ENCODE assay signal across 11 cellular contexts in genomic region chr4:55561884-55562283, GRCh38. TPM values are rescaled to one million over a fixed set of nuclear protein-coding genes. Genes with fewer than 3 reads are reported as not detected.
DNase-seq lines count a peak whose midpoint lies in the region; ATAC-seq, FAIRE-seq and TF ChIP-seq lines count a peak whose summit lies in the region.
"Had no signal": no experiment of that assay in that cellular context is flagged by ENCODE, and none has a peak within 500 bp of the region (broad histone marks: within the 10 kb centered on the region; RNA-seq: fewer than 3 reads in every experiment).

No MANE protein-coding gene starts in this region.

- WGBS in esophagus squamous epithelium, 2 donors: 87 to 88% methylated on average over 1 of the region's 1 CpG

- H3K4me1 ChIP-seq in keratinocyte (ENCODE audit: control insufficient read depth, extremely low read depth, insufficient read depth, low read length): no peaks in the 10 kb centered on the region
- H3K4me1 ChIP-seq in esophagus squamous epithelium: no peaks in the 10 kb centered on the region
- H3K4me1 ChIP-seq: upper lobe of left lung had no signal

- TF ChIP-seq CTCF in keratinocyte (optimal IDR thresholded peaks at IDR 0.05 in 1 of 3, IDR thresholded peaks at IDR 0.05 in 1 of 3, conservative IDR thresholded peaks at IDR 0.05 in 1 of 3; ENCODE audit: extremely low read depth in 1 of 3, insufficient read depth in 2 of 3, low read length in 3 of 3) (no peak), esophagus squamous epithelium (IDR thresholded peaks at IDR 0.05) (no peak)

- no peak for TF ChIP-seq POLR2A in esophagus squamous epithelium (IDR thresholded peaks at IDR 0.05)

- no peaks in the 10 kb centered on the region for H4K20me1 ChIP-seq in keratinocyte (ENCODE audit: control insufficient read depth, extremely low read depth, insufficient read depth, low read length)

- no peak overlapping the region for H2AFZ ChIP-seq in keratinocyte (ENCODE audit: control insufficient read depth, low read length)

- dilution Hi-C loops in keratinocyte (cut with MboI; ENCODE audit: extremely low pct_ligation_motif_present, low sequenced_read_pairs): no loop called here

- no peak overlapping the region for H3K4me3 ChIP-seq in keratinocyte (ENCODE audit: control insufficient read depth in 2 of 3, extremely low read depth in 1 of 3, insufficient read depth in 2 of 3, low read depth in 1 of 3, low read length in 3 of 3)
- H3K4me3 ChIP-seq in esophagus squamous epithelium: no peak overlapping the region
- H3K4me3 ChIP-seq: upper lobe of left lung had no signal

- H3K79me2 ChIP-seq in keratinocyte (ENCODE audit: control insufficient read depth, insufficient read depth, low read length): no peaks in the 10 kb centered on the region

- no peak for DNase-seq in keratinocyte (ENCODE audit: low read depth, low spot score)
- DNase-seq in D341Med (ENCODE audit: low spot score): no peak
- no peak for DNase-seq in amniotic stem cell (lab: John Stamatoyannopoulos, UW)
- no peak for DNase-seq in HuH-7 (ENCODE audit: low spot score)
- no peak for DNase-seq in esophagus squamous epithelium (lab: John Stamatoyannopoulos, UW)
- DNase-seq: stimulated activated CD4-positive, alpha-beta T cell treated with anti-CD3 and anti-CD28 coated beads, Interleukin-12 subunit alpha, Interleukin-12 subunit beta, amount 100 ng/mL, for 4 hours; upper lobe of left lung had no signal

- ATAC-seq in GM18873 (IDR thresholded peaks at IDR 0.05; ENCODE audit: low FRiP score, unreplicated experiment): peak; percentile 100
- peak; percentile 99 for ATAC-seq in GM21825 (IDR thresholded peaks at IDR 0.05; ENCODE audit: unreplicated experiment)
- ATAC-seq in HG03469 (IDR thresholded peaks at IDR 0.05; ENCODE audit: unreplicated experiment): peak; percentile 100

- H3K36me3 ChIP-seq in keratinocyte (ENCODE audit: control insufficient read depth in 2 of 2, extremely low read depth in 1 of 2, insufficient read depth in 2 of 2, low read length in 2 of 2) (no peaks in the 10 kb centered on the region), esophagus squamous epithelium (no peaks in the 10 kb centered on the region)
- H3K36me3 ChIP-seq: upper lobe of left lung had no signal

- H3K27ac ChIP-seq in keratinocyte (ENCODE audit: control insufficient read depth, insufficient read depth, low read length) (no peak overlapping the region), esophagus squamous epithelium (no peak overlapping the region)
- H3K27ac ChIP-seq: upper lobe of left lung had no signal

- H3K4me2 ChIP-seq in keratinocyte (ENCODE audit: control insufficient read depth, extremely low read depth, insufficient read depth, low read depth, low read length): no peak overlapping the region

- H3K27me3 ChIP-seq in keratinocyte (ENCODE audit: control insufficient read depth, extremely low read depth, insufficient read depth, low read length) (no peaks in the 10 kb centered on the region), esophagus squamous epithelium (no peaks in the 10 kb centered on the region)
- H3K27me3 ChIP-seq: upper lobe of left lung had no signal

- H3K9me1 ChIP-seq in keratinocyte (ENCODE audit: control insufficient read depth, extremely low read depth, insufficient read depth, low read length): no peaks in the 10 kb centered on the region

- H3K9me3 ChIP-seq in keratinocyte (ENCODE audit: control insufficient read depth, low read depth, low read length): no peaks in the 10 kb centered on the region
- H3K9me3 ChIP-seq in esophagus squamous epithelium: no peaks in the 10 kb centered on the region
- H3K9me3 ChIP-seq: upper lobe of left lung had no signal

- no peak overlapping the region for H3K9ac ChIP-seq in keratinocyte (ENCODE audit: control insufficient read depth, extremely low read depth, insufficient read depth, low read length)

- FAIRE-seq in keratinocyte (lab: Jason Lieb, UNC): peak; percentile 43

- intact Hi-C loops in esophagus squamous epithelium (cut with DNase I): no loop called here

RNA-seq across cellular contexts. Expression of gene CLOCK, which starts 15.2 kb away (rescaled TPM):
- polyA plus RNA-seq in keratinocyte: 23.6 to 28.6 TPM (median 27.1 TPM) in 3 replicates
- 17.7 TPM for polyA plus RNA-seq in keratinocyte (2011; ENCODE audit: low read depth)
- polyA plus RNA-seq in keratinocyte (2011; cell fraction: cytosol; rRNA removed): 12.1 and 25.9 TPM in 2 replicates
- 21.0 and 22.5 TPM in 2 replicates for polyA plus RNA-seq in keratinocyte (2011; cell fraction: nucleus; rRNA removed)
- polyA plus RNA-seq in keratinocyte (2012; ENCODE audit: low replicate concordance): 9.3 and 24.4 TPM in 2 replicates
- polyA minus RNA-seq in keratinocyte: 21.4 to 77.4 TPM (median 60.2 TPM) in 3 replicates
- 46.8 TPM for polyA minus RNA-seq in keratinocyte (2011; cell fraction: cytosol; rRNA and poly(A)+ RNA removed)
- polyA minus RNA-seq in keratinocyte (2011; cell fraction: nucleus; rRNA and poly(A)+ RNA removed): 29.8 and 65.8 TPM in 2 replicates
- 10 to 100 TPM; 15.2 to 39.3 (median 32.6) TPM for total RNA-seq in esophagus squamous epithelium

RNA-seq across cellular contexts. Expression of gene PDCL2, which starts 30.2 kb away (rescaled TPM):
- polyA plus RNA-seq in keratinocyte: not detected in 3 replicates
- polyA plus RNA-seq in keratinocyte (2011; ENCODE audit: low read depth): not detected
- polyA plus RNA-seq in keratinocyte (2011; cell fraction: cytosol; rRNA removed): not detected in 2 replicates
- not detected in 2 replicates for polyA plus RNA-seq in keratinocyte (2011; cell fraction: nucleus; rRNA removed)
- polyA plus RNA-seq in keratinocyte (2012; ENCODE audit: low replicate concordance): not detected in 2 replicates
- polyA minus RNA-seq in keratinocyte: not detected in 3 replicates
- not detected for polyA minus RNA-seq in keratinocyte (2011; cell fraction: cytosol; rRNA and poly(A)+ RNA removed)
- not detected in 2 replicates for polyA minus RNA-seq in keratinocyte (2011; cell fraction: nucleus; rRNA and poly(A)+ RNA removed)
- 1 to 10 TPM in 1 of 4 donors, not detected in 3; 1.5 TPM for total RNA-seq in esophagus squamous epithelium
- total RNA-seq: lung microvascular endothelial cell, upper lobe of left lung had no signal
